Comparison of ENCODE assay signal across 9 cellular contexts in the genomic region with DNA sequence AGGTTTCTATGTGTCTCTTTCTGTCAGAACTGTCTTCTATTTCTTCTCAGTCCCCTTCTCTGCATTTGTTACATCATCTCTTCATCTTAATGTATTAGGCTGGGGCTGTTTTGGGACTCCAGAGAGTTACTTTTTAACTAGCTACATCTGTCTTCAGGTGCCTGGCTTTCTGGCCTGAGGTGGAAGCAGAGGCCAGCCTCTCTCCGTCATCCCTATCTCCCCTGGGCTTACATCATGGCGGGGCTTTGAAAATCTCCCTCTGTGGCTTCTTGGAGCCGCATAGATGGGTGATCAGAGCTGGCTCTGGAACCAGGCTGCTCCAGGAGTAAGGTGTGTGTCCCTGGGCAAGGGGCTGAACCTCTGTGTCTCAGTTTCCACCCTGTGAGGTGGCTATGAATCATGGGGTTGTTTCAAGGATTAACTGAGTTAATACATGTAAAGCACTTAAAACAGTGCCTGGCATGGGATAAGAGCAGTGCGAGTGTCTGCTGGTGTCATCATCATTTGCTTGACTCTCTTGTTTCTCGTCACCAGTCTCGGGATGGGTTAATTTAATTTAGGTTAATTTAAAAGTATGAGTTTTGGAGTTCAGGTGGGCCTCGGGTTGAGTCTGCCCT. TPM values are rescaled to one million over a fixed set of nuclear protein-coding genes. Genes with fewer than 3 reads are reported as not detected.
DNase-seq lines count a peak whose midpoint lies in the region; ATAC-seq and TF ChIP-seq lines count a peak whose summit lies in the region.
"Had no signal": no experiment of that assay in that cellular context is flagged by ENCODE, and none has a peak within 500 bp of the region (broad histone marks: within the 10 kb centered on the region; RNA-seq: fewer than 3 reads in every experiment).

No MANE protein-coding gene starts in this region.

- H3K27ac ChIP-seq in stomach = peak overlapping the region; percentile 89 to 95 (median 92)

- TF ChIP-seq EP300 in stomach (IDR thresholded peaks at IDR 0.05) = no peak

- DNase-seq in activated T-cell treated with anti-CD3 and anti-CD28 coated beads, Interleukin-2, amount 50 U/mL, for 72 hours = no peak
- DNase-seq in activated T-cell treated with anti-CD3 and anti-CD28 coated beads for 4 hours (no peak), iris pigment epithelial cell (ENCODE audit: low read depth) (peak; percentile 9), stomach (no peak), UCSD-AML1 (lab: John Stamatoyannopoulos, UW; ENCODE audit: unreplicated experiment) (no peak), NCI-H2227 treated with DMSO at 0.1 percent for 48 hours (lab: John Stamatoyannopoulos, UW) (no peak)
- DNase-seq in activated CD8-positive, alpha-beta T cell treated with anti-CD3 and anti-CD28 coated beads for 36 hours = no peak
- no peak for DNase-seq in effector CD4-positive, alpha-beta T cell

- H3K4me1 ChIP-seq in stomach = peaks cover 59 to 92% (median 83%) of the 10 kb centered on the region in 4 donors

- whole genome bisulfite sequencing in stomach, 5 donors = 35 to 52% (median 43%) methylated on average over 7 of the region's 7 CpGs

- H3K27me3 Mint-ChIP-seq in activated T-cell treated with anti-CD3 and anti-CD28 coated beads, Interleukin-2, amount 50 U/mL, for 72 hours (ENCODE audit: low read depth) = no peaks in the 10 kb centered on the region
- no peaks in the 10 kb centered on the region for H3K27me3 Mint-ChIP-seq in activated CD8-positive, alpha-beta T cell treated with anti-CD3 and anti-CD28 coated beads for 36 hours

- H3K36me3 Mint-ChIP-seq in activated T-cell treated with anti-CD3 and anti-CD28 coated beads, Interleukin-2, amount 50 U/mL, for 72 hours (ENCODE audit: insufficient read depth in 2 of 2) = peaks cover 8 to 25% of the 10 kb centered on the region in 2 donors
- peaks cover 44% of the 10 kb centered on the region for H3K36me3 Mint-ChIP-seq in activated CD8-positive, alpha-beta T cell treated with anti-CD3 and anti-CD28 coated beads for 36 hours (ENCODE audit: low read depth)

- no peaks in the 10 kb centered on the region for H3K9me3 Mint-ChIP-seq in activated T-cell treated with anti-CD3 and anti-CD28 coated beads, Interleukin-2, amount 50 U/mL, for 72 hours
- H3K9me3 Mint-ChIP-seq in activated CD8-positive, alpha-beta T cell treated with anti-CD3 and anti-CD28 coated beads for 36 hours = no peaks in the 10 kb centered on the region

- H3K27ac Mint-ChIP-seq in activated T-cell treated with anti-CD3 and anti-CD28 coated beads, Interleukin-2, amount 50 U/mL, for 72 hours = peak overlapping the region; percentile 38
- peak overlapping the region; percentile 71 for H3K27ac Mint-ChIP-seq in activated CD8-positive, alpha-beta T cell treated with anti-CD3 and anti-CD28 coated beads for 36 hours

- peak overlapping the region; percentile 93 to 94 for H3K4me3 Mint-ChIP-seq in activated T-cell treated with anti-CD3 and anti-CD28 coated beads, Interleukin-2, amount 50 U/mL, for 72 hours
- H3K4me3 Mint-ChIP-seq in activated CD8-positive, alpha-beta T cell treated with anti-CD3 and anti-CD28 coated beads for 36 hours = peak overlapping the region; percentile 96

- TF ChIP-seq CTCF in activated CD8-positive, alpha-beta T cell treated with anti-CD3 and anti-CD28 coated beads for 36 hours (IDR thresholded peaks at IDR 0.05) = no peak
- TF ChIP-seq CTCF in stomach (IDR thresholded peaks at IDR 0.05) = no peak

- TF ChIP-seq POLR2A in stomach (IDR thresholded peaks at IDR 0.05) = no peak

- peaks cover 56% of the 10 kb centered on the region for H3K4me1 Mint-ChIP-seq in activated T-cell treated with anti-CD3 and anti-CD28 coated beads, Interleukin-2, amount 50 U/mL, for 72 hours (ENCODE audit: low read depth)
- H3K4me1 Mint-ChIP-seq in activated CD8-positive, alpha-beta T cell treated with anti-CD3 and anti-CD28 coated beads for 36 hours (ENCODE audit: low read depth) = peaks cover 53% of the 10 kb centered on the region

- no peaks in the 10 kb centered on the region for H3K9me3 ChIP-seq in stomach

- intact Hi-C loops in activated CD8-positive, alpha-beta T cell treated with anti-CD3 and anti-CD28 coated beads for 36 hours (cut with micrococcal nuclease) = no loop called here
- intact Hi-C loops in stomach (cut with DNase I; ENCODE audit: low total_unique reads) = no loop called here

- CTCF ChIA-PET in activated CD8-positive, alpha-beta T cell treated with anti-CD3 and anti-CD28 coated beads for 36 hours (lab: Charles Lee) = interaction anchor here (1.1 to 1.2 kb wide), 2 partner anchors 27 to 44 kb away, joined by 3 to 4 read pairs; no protein-coding TSS in a partner anchor

- no peak for ATAC-seq in activated T-cell treated with anti-CD3 and anti-CD28 coated beads, Interleukin-2, amount 50 U/mL, for 72 hours (replicated peaks in 1 of 2)
- ATAC-seq in activated CD8-positive, alpha-beta T cell treated with anti-CD3 and anti-CD28 coated beads for 36 hours = no peak
- ATAC-seq: activated CD4-positive, CD25-positive, alpha-beta regulatory T cell treated with anti-CD3 and anti-CD28 coated beads, Interleukin-2, amount 50 U/mL, for 24 hours had no signal

- H3K36me3 ChIP-seq in stomach = peaks cover 36 to 73% (median 67%) of the 10 kb centered on the region in 4 donors

- H3K4me3 ChIP-seq in stomach = peak overlapping the region; percentile 22 to 98 (median 76)

- H3K27me3 ChIP-seq in stomach = no peaks in the 10 kb centered on the region

- POLR2A ChIA-PET in activated CD8-positive, alpha-beta T cell treated with anti-CD3 and anti-CD28 coated beads for 36 hours (lab: Charles Lee) = interaction anchor here (1.3 to 2.2 kb wide), 2 partner anchors 11 to 13 kb away, joined by 4 to 7 read pairs; no protein-coding TSS in a partner anchor

RNA-seq across cellular contexts. Expression of gene EPN1, which starts 2.0 kb away (rescaled TPM):
- total RNA-seq in activated T-cell treated with anti-CD3 and anti-CD28 coated beads, Interleukin-2, amount 50 U/mL, for 72 hours = 10 to 100 TPM; 33.8 to 40.5 TPM
- total RNA-seq in activated CD8-positive, alpha-beta T cell treated with anti-CD3 and anti-CD28 coated beads for 36 hours = 10 to 100 TPM; 36.2 to 37.7 TPM
- total RNA-seq in stomach = 100 to 1,000 TPM in 3 of 5 donors, 10 to 100 TPM in 2; 17.8 to 363 (median 184) TPM
- 100 to 1,000 TPM in 2 of 3 donors, 10 to 100 TPM in 1; 74.6 to 213 (median 183) TPM for polyA plus RNA-seq in stomach

RNA-seq across cellular contexts. Expression of gene U2AF2, which starts 22.2 kb away (rescaled TPM):
- total RNA-seq in activated T-cell treated with anti-CD3 and anti-CD28 coated beads, Interleukin-2, amount 50 U/mL, for 72 hours = 100 to 1,000 TPM; 128 to 137 TPM
- total RNA-seq in activated CD8-positive, alpha-beta T cell treated with anti-CD3 and anti-CD28 coated beads for 36 hours = 100 to 1,000 TPM; 304 to 306 TPM
- 100 to 1,000 TPM in 4 of 5 donors, 10 to 100 TPM in 1; 70.5 to 463 (median 183) TPM for total RNA-seq in stomach
- 10 to 100 TPM; 53.2 to 91.4 (median 62.2) TPM for polyA plus RNA-seq in stomach

RNA-seq across cellular contexts. Expression of gene CCDC106, which starts 29.0 kb away (rescaled TPM):
- 10 to 100 TPM; 13.8 to 21.7 TPM for total RNA-seq in activated T-cell treated with anti-CD3 and anti-CD28 coated beads, Interleukin-2, amount 50 U/mL, for 72 hours
- total RNA-seq in activated CD8-positive, alpha-beta T cell treated with anti-CD3 and anti-CD28 coated beads for 36 hours = 10 to 100 TPM in 1 of 2 experiments, 1 to 10 TPM in 1; 8.8 to 11.2 TPM
- 10 to 100 TPM in 3 of 5 donors, 1 to 10 TPM in 2; 3.5 to 25.5 (median 13.4) TPM for total RNA-seq in stomach
- polyA plus RNA-seq in stomach = 10 to 100 TPM; 12.0 to 19.4 (median 14.1) TPM

RNA-seq across cellular contexts. Expression of gene ZNF581, which starts 33.5 kb away (rescaled TPM):
- total RNA-seq in activated T-cell treated with anti-CD3 and anti-CD28 coated beads, Interleukin-2, amount 50 U/mL, for 72 hours = 10 to 100 TPM; 43.1 to 50.7 TPM
- total RNA-seq in activated CD8-positive, alpha-beta T cell treated with anti-CD3 and anti-CD28 coated beads for 36 hours = 10 to 100 TPM; 30.4 to 34.5 TPM
- total RNA-seq in stomach = 10 to 100 TPM in 1 of 5 donors, 1 to 10 TPM in 4; 2.2 to 14.5 (median 5.3) TPM
- 10 to 100 TPM; 14.9 to 27.8 (median 21.2) TPM for polyA plus RNA-seq in stomach

RNA-seq across cellular contexts. Expression of gene ZNF580, which starts 36.2 kb away (rescaled TPM):
- 10 to 100 TPM; 46.1 to 47.8 TPM for total RNA-seq in activated T-cell treated with anti-CD3 and anti-CD28 coated beads, Interleukin-2, amount 50 U/mL, for 72 hours
- total RNA-seq in activated CD8-positive, alpha-beta T cell treated with anti-CD3 and anti-CD28 coated beads for 36 hours = 10 to 100 TPM; 24.8 to 26.2 TPM
- total RNA-seq in stomach = 10 to 100 TPM in 4 of 5 donors, not detected in 1; 10.6 to 55.0 (median 16.6) TPM
- 10 to 100 TPM; 18.6 to 26.9 (median 21.5) TPM for polyA plus RNA-seq in stomach
